ENCODE assay signal across 9 cellular contexts in genomic region chr17:44599298-44600175, GRCh38. TPM values are rescaled to one million over a fixed set of nuclear protein-coding genes. Genes with fewer than 3 reads are reported as not detected.
DNase-seq lines count a peak whose midpoint lies in the region; ATAC-seq, FAIRE-seq and TF ChIP-seq lines count a peak whose summit lies in the region.
"Had no signal": no experiment of that assay in that cellular context is flagged by ENCODE, and none has a peak within 500 bp of the region (broad histone marks: within the 10 kb centered on the region; RNA-seq: fewer than 3 reads in every experiment).

No MANE protein-coding gene starts in this region.

- no peaks in the 10 kb centered on the region for H3K4me1 Mint-ChIP-seq in activated T-cell treated with anti-CD3 and anti-CD28 coated beads, Interleukin-2, amount 50 U/mL, for 72 hours (ENCODE audit: low read depth)

- ATAC-seq in HG03432 (IDR thresholded peaks at IDR 0.05; ENCODE audit: unreplicated experiment) (no peak), HG02588 (IDR thresholded peaks at IDR 0.05; ENCODE audit: unreplicated experiment) (no peak)
- ATAC-seq in activated T-cell treated with anti-CD3 and anti-CD28 coated beads, Interleukin-2, amount 50 U/mL, for 72 hours (replicated peaks in 1 of 2), result no peak

- no peak overlapping the region for H3K4me3 Mint-ChIP-seq in activated T-cell treated with anti-CD3 and anti-CD28 coated beads, Interleukin-2, amount 50 U/mL, for 72 hours
- H3K4me3 Mint-ChIP-seq: memory B cell had no signal

- H3K27me3 Mint-ChIP-seq in activated T-cell treated with anti-CD3 and anti-CD28 coated beads, Interleukin-2, amount 50 U/mL, for 72 hours (ENCODE audit: low read depth), result peaks cover 12% of the 10 kb centered on the region

- no peak overlapping the region for H3K4me3 ChIP-seq in fibroblast of villous mesenchyme (ENCODE audit: low read depth, low read length)

- peak; percentile 89 for DNase-seq in ELR (ENCODE audit: low read depth)
- peak; percentile 89 for DNase-seq in RCC 7860 (ENCODE audit: low spot score)
- DNase-seq in fibroblast of villous mesenchyme (ENCODE audit: low read depth), result peak; percentile 98
- peak; percentile 22 for DNase-seq in retina
- DNase-seq in activated T-cell treated with anti-CD3 and anti-CD28 coated beads, Interleukin-2, amount 50 U/mL, for 72 hours, result no peak
- no peak for DNase-seq in stimulated activated CD4-positive, alpha-beta T cell treated with anti-CD3 and anti-CD28 coated beads, Interleukin-4, amount 100 ng/mL, for 24 hours

- H3K27ac Mint-ChIP-seq in activated T-cell treated with anti-CD3 and anti-CD28 coated beads, Interleukin-2, amount 50 U/mL, for 72 hours, result no peak overlapping the region
- H3K27ac Mint-ChIP-seq: memory B cell had no signal

- FAIRE-seq in RCC 7860 (lab: Jason Lieb, UNC), result peak; percentile 90

- no peaks in the 10 kb centered on the region for H3K36me3 Mint-ChIP-seq in activated T-cell treated with anti-CD3 and anti-CD28 coated beads, Interleukin-2, amount 50 U/mL, for 72 hours (ENCODE audit: insufficient read depth in 2 of 2)

- H3K9me3 Mint-ChIP-seq in activated T-cell treated with anti-CD3 and anti-CD28 coated beads, Interleukin-2, amount 50 U/mL, for 72 hours, result no peaks in the 10 kb centered on the region
- H3K9me3 Mint-ChIP-seq: memory B cell had no signal

- no peak for TF ChIP-seq CTCF in fibroblast of villous mesenchyme (IDR thresholded peaks at IDR 0.05; ENCODE audit: insufficient read depth, low read depth, low read length)

RNA-seq across cellular contexts. Expression of gene FZD2, which starts 42.3 kb away (rescaled TPM):
- total RNA-seq in fibroblast of villous mesenchyme, result 35.4 and 36.3 TPM in 2 replicates
- total RNA-seq in activated T-cell treated with anti-CD3 and anti-CD28 coated beads, Interleukin-2, amount 50 U/mL, for 72 hours, result under 1 TPM; 0.23 to 0.82 TPM

RNA-seq across cellular contexts. Expression of gene MEIOC, which starts 56.7 kb away (rescaled TPM):
- total RNA-seq in fibroblast of villous mesenchyme, result under 0.01 and 0.43 TPM in 2 replicates
- total RNA-seq in activated T-cell treated with anti-CD3 and anti-CD28 coated beads, Interleukin-2, amount 50 U/mL, for 72 hours, result under 1 TPM in 1 of 2 donors, not detected in 1; 0.82 TPM

Comparison
In these comparisons a context has a peak if more than half of its experiments do, and no peak if none do; other contexts are left out.
1. DNase-seq: peak in ELR (single experiment), RCC 7860 (single experiment), fibroblast of villous mesenchyme (single experiment) and retina (single experiment); none in activated T-cell treated with anti-CD3 and anti-CD28 coated beads, Interleukin-2, amount 50 U/mL, for 72 hours (0 of 2) and stimulated activated CD4-positive, alpha-beta T cell treated with anti-CD3 and anti-CD28 coated beads, Interleukin-4, amount 100 ng/mL, for 24 hours (single experiment).
2. RNA of gene FZD2, which starts 42.3 kb away (total RNA-seq): 35.4 to 36.3 TPM in fibroblast of villous mesenchyme; 0.23 to 0.82 TPM in activated T-cell treated with anti-CD3 and anti-CD28 coated beads, Interleukin-2, amount 50 U/mL, for 72 hours; every median in the first group is over 10 times any median in the second.